1 cellular context compared by ENCODE assay signal in genomic region chr14:74426202-74426582, GRCh38.
TF ChIP-seq lines count a peak whose summit lies in the region.

SYNDIG1L (minus strand) TSS chr14:74426210; CDS start chr14:74409744, 16,466 bp downstream.

TF ChIP-seq in WTC11, 78 proteins besides CTCF, POLR2A, EP300 and RAD21 (continued from another document):
- TF ChIP-seq, protein P1, sequence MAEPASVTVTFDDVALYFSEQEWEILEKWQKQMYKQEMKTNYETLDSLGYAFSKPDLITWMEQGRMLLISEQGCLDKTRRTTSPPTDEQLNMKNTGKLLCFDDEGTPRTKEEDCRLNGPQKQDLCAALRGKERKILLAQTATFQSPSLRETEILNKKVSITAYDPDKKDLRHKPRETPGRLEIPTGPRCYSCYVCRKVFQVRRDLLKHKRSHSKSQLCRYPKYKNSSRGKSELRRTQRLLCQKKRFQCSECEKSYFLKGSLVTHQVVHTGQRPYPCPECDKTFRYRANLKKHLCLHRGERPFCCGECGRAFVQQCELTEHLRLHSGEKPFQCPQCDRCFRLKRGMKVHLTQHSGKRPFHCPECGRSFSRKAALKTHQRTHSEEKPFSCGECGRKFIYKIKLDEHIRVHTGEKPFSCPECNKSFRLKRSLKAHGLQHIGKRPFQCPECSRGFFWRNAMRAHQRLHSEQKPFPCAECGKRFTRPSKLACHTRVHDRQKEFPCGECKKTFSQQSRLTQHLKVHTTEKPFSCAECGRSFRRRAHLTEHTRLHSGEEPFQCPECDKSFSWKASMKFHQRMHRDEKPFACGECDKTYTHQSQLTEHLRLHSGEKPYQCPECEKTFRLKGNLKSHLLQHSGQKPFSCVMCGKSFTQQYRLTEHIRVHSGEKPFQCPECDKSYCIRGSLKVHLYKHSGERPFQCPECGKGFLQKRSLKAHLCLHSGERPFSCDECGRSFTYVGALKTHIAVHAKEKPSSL (CRISPR knock-in tag; conservative IDR thresholded peaks at IDR 0.05), result no peak
- TF ChIP-seq RORB (CRISPR knock-in tag; IDR thresholded peaks at IDR 0.05), result no peak
- TF ChIP-seq CREM (CRISPR knock-in tag; IDR thresholded peaks at IDR 0.05), result no peak
- TF ChIP-seq, protein P2, sequence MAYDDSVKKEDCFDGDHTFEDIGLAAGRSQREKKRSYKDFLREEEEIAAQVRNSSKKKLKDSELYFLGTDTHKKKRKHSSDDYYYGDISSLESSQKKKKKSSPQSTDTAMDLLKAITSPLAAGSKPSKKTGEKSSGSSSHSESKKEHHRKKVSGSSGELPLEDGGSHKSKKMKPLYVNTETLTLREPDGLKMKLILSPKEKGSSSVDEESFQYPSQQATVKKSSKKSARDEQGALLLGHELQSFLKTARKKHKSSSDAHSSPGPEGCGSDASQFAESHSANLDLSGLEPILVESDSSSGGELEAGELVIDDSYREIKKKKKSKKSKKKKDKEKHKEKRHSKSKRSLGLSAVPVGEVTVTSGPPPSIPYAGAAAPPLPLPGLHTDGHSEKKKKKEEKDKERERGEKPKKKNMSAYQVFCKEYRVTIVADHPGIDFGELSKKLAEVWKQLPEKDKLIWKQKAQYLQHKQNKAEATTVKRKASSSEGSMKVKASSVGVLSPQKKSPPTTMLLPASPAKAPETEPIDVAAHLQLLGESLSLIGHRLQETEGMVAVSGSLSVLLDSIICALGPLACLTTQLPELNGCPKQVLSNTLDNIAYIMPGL (CRISPR knock-in tag; IDR thresholded peaks at IDR 0.05), result no peak
- TF ChIP-seq ZNF219 (CRISPR knock-in tag; IDR thresholded peaks at IDR 0.05; ENCODE audit: borderline replicate concordance), result no peak
- no peak for TF ChIP-seq ESRRA (CRISPR knock-in tag; IDR thresholded peaks at IDR 0.05; ENCODE audit: borderline replicate concordance)
- no peak for TF ChIP-seq ZNF396 (CRISPR knock-in tag; IDR thresholded peaks at IDR 0.05; ENCODE audit: borderline replicate concordance)
